27 cellular contexts compared by ENCODE assay signal in genomic region chrX:86421771-86422170, GRCh38.
"Had no signal": no experiment of that assay in that cellular context is flagged by ENCODE, and none has a peak within 500 bp of the region (broad histone marks: within the 10 kb centered on the region; RNA-seq: fewer than 3 reads in every experiment).

No MANE protein-coding gene starts in this region.

- FAIRE-seq: urothelium cell line had no signal

- H3K36me3 ChIP-seq: stomach, suprapubic skin, thoracic aorta, thyroid gland, tibial artery, tibial nerve, transverse colon, upper lobe of left lung, upper lobe of right lung, uterus, vagina had no signal

- H3K27me3 ChIP-seq: stomach, suprapubic skin, testis, thyroid gland, tibial artery, tibial nerve, transverse colon, upper lobe of left lung, upper lobe of right lung, uterus, vagina had no signal

- ATAC-seq: stimulated activated effector memory CD8-positive, alpha-beta T cell treated with anti-CD3 and anti-CD28 coated beads, Interleukin-12 subunit alpha, Interleukin-12 subunit beta, amount 100 ng/mL, for 72 hours; stimulated activated memory B cell treated with anti-CD40 and anti-IgM and Interleukin-4, amounts not matched to agents 10 μg/mL and 1 μg/mL and 100 μg/mL, for 72 hours; stimulated activated naive B cell treated with anti-CD40 and anti-IgM and Interleukin-4, amounts not matched to agents 10 μg/mL and 1 μg/mL and 100 μg/mL, for 72 hours; stimulated activated naive CD8-positive, alpha-beta T cell treated with anti-CD3 and anti-CD28 coated beads, Interleukin-15, amount 100 ng/mL, for 72 hours; stimulated activated naive CD8-positive, alpha-beta T cell treated with anti-CD3 and anti-CD28 coated beads, Interleukin-15, Interleukin-2, amounts not matched to agents 100 U/mL and 50 U/mL, for 24 hours; upper lobe of right lung had no signal

- H3K4me1 ChIP-seq: stomach, suprapubic skin, testis, thyroid gland, tibial artery, tibial nerve, transverse colon, upper lobe of left lung, upper lobe of right lung, uterus, vagina had no signal

- H3K27ac ChIP-seq: stomach, suprapubic skin, testis, thoracic aorta, thyroid gland, tibial artery, tibial nerve, transverse colon, upper lobe of left lung, upper lobe of right lung, uterus, vagina had no signal

- H3K9me3 ChIP-seq: suprapubic skin, testis, thoracic aorta, thyroid gland, tibial artery, tibial nerve, transverse colon, upper lobe of left lung, upper lobe of right lung, uterus, vagina had no signal

- DNase-seq: stimulated activated CD4-positive, alpha-beta T cell treated with anti-CD3 and anti-CD28 coated beads, Interleukin-2, amount 100 ng/mL, for 48 hours; stimulated activated CD4-positive, alpha-beta T cell treated with anti-CD3 and anti-CD28 coated beads, Interleukin-4, amount 100 ng/mL, for 1 hour; stimulated activated CD4-positive, alpha-beta T cell treated with anti-CD3 and anti-CD28 coated beads, Interleukin-4, amount 100 ng/mL, for 24 hours; stimulated activated CD4-positive, alpha-beta T cell treated with anti-CD3 and anti-CD28 coated beads, Interleukin-4, amount 100 ng/mL, for 4 hours; stimulated activated CD8-positive, alpha-beta memory T cell treated with anti-CD3 and anti-CD28 coated beads, Interleukin-4, amount 100 ng/mL, for 48 hours; stimulated activated naive B cell treated with anti-CD40 and anti-IgM and Interleukin-4, amounts not matched to agents 10 μg/mL and 1 μg/mL and 100 μg/mL, for 72 hours; stimulated activated naive CD4-positive, alpha-beta T cell; stimulated activated naive CD4-positive, alpha-beta T cell treated with Interleukin-2 at 50 U/mL for 16 hours; stimulated activated naive CD8-positive, alpha-beta T cell treated with anti-CD3 and anti-CD28 coated beads, Interleukin-15, amount 100 ng/mL, for 72 hours; stimulated activated naive CD8-positive, alpha-beta T cell treated with anti-CD3 and anti-CD28 coated beads, Interleukin-15, Interleukin-2, amounts not matched to agents 100 U/mL and 50 U/mL, for 24 hours; stomach; substantia nigra; testis; thyroid gland; tibial artery; transverse colon; trophoblast cell; upper lobe of left lung; upper lobe of right lung; uterus had no signal

- H3K4me3 ChIP-seq: stomach, suprapubic skin, testis, thoracic aorta, thyroid gland, tibial artery, tibial nerve, transverse colon, upper lobe of left lung, upper lobe of right lung, uterus, vagina had no signal
